ENCODE assay signal across 8 cellular contexts in the genomic region with DNA sequence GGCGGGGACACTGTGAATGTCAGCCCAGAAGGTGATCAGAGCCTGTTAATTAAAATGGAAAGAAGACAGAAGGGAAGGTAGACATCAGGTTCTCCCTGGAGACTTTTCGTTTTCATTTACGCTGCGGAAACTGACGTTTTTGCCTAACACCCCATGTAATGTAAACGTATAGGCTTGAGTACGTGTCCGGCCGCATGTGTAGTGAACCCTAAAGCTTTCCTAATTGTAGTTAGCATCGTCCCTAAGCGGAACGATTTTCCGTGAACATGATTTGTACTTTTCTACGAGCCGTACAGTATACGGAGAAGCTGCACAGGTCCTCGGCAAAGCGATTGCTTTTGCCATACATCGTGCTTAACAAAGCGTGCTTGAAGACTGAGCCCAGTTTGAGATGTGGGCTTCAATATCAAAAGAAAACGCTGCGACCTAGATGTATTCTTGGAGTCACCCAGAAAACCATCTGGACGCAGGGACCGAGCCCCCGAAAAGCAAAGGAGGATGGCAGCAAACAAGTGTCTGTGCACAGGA. TPM values are rescaled to one million over a fixed set of nuclear protein-coding genes. Genes with fewer than 3 reads are reported as not detected.
DNase-seq lines count a peak whose midpoint lies in the region; ATAC-seq and TF ChIP-seq lines count a peak whose summit lies in the region.

No MANE protein-coding gene starts in this region.

- no peaks in the 10 kb centered on the region for H3K9me3 Mint-ChIP-seq in activated naive CD4-positive, alpha-beta T cell treated with anti-CD3 and anti-CD28 coated beads, Interleukin-2, amount 50 U/mL, for 24 hours
- peaks cover 0 to 6% (median 0%) of the 10 kb centered on the region in 5 experiments for H3K9me3 Mint-ChIP-seq in brain

- ATAC-seq in HG03460 (IDR thresholded peaks at IDR 0.05; ENCODE audit: unreplicated experiment) (peak; percentile 8), mucosa of descending colon (no peak)

- peaks cover 13% of the 10 kb centered on the region for H3K4me1 ChIP-seq in mucosa of descending colon (ENCODE audit: low read depth)

- H3K4me3 Mint-ChIP-seq in activated naive CD4-positive, alpha-beta T cell treated with anti-CD3 and anti-CD28 coated beads, Interleukin-2, amount 50 U/mL, for 24 hours = peak overlapping the region; percentile 98
- H3K4me3 Mint-ChIP-seq in brain = peak overlapping the region; percentile 92 to 100 (median 96)

- CTCF ChIA-PET in GM10248 (lab: Yijun Ruan, JAX) = no interaction called here

- peak overlapping the region; percentile 33 for H3K4me3 ChIP-seq in mucosa of descending colon

- DNase-seq in activated naive CD4-positive, alpha-beta T cell (lab: John Stamatoyannopoulos, UW) = no peak
- DNase-seq in mucosa of descending colon (peak in 1 of 3 donors; percentile 9), GM10248 (ENCODE audit: extremely low spot score) (no peak), HK-2 (ENCODE audit: unreplicated experiment) (no peak), MV-4-11 (lab: John Stamatoyannopoulos, UW) (no peak)

- POLR2A ChIA-PET in GM10248 (lab: Yijun Ruan, JAX) = no interaction called here

- intact Hi-C loops in mucosa of descending colon (cut with DNase I, micrococcal nuclease) = no loop called here

- H3K36me3 Mint-ChIP-seq in activated naive CD4-positive, alpha-beta T cell treated with anti-CD3 and anti-CD28 coated beads, Interleukin-2, amount 50 U/mL, for 24 hours = peaks cover 8% of the 10 kb centered on the region
- peaks cover 16% of the 10 kb centered on the region for H3K36me3 Mint-ChIP-seq in brain

- H3K27me3 Mint-ChIP-seq in activated naive CD4-positive, alpha-beta T cell treated with anti-CD3 and anti-CD28 coated beads, Interleukin-2, amount 50 U/mL, for 24 hours = no peaks in the 10 kb centered on the region
- H3K27me3 Mint-ChIP-seq in brain = peaks cover 12% of the 10 kb centered on the region

- no peaks in the 10 kb centered on the region for H3K9me3 ChIP-seq in mucosa of descending colon

- no peak for TF ChIP-seq CTCF in brain (conservative IDR thresholded peaks at IDR 0.05)
- TF ChIP-seq CTCF in mucosa of descending colon (IDR thresholded peaks at IDR 0.05) = no peak
- no peak for TF ChIP-seq CTCF in GM10248 (IDR thresholded peaks at IDR 0.05; ENCODE audit: control extremely low read depth, extremely low read depth, low read depth, missing control alignments)

- peaks cover 55% of the 10 kb centered on the region for H3K4me1 Mint-ChIP-seq in activated naive CD4-positive, alpha-beta T cell treated with anti-CD3 and anti-CD28 coated beads, Interleukin-2, amount 50 U/mL, for 24 hours
- peaks cover 73% of the 10 kb centered on the region for H3K4me1 Mint-ChIP-seq in brain

- no peaks in the 10 kb centered on the region for H3K36me3 ChIP-seq in mucosa of descending colon (ENCODE audit: low read depth)

- H3K27ac Mint-ChIP-seq in activated naive CD4-positive, alpha-beta T cell treated with anti-CD3 and anti-CD28 coated beads, Interleukin-2, amount 50 U/mL, for 24 hours = peak overlapping the region; percentile 98
- H3K27ac Mint-ChIP-seq in brain = peak overlapping the region; percentile 99 to 100 (median 99)

RNA-seq across cellular contexts. Expression of gene TIMM21, which starts 0.3 kb away (rescaled TPM):
- polyA plus RNA-seq in brain (ENCODE audit: insufficient read depth, low read depth, low replicate concordance) = 32.4 TPM
- 10 to 100 TPM; 26.1 to 46.1 (median 34.8) TPM for total RNA-seq in mucosa of descending colon

RNA-seq across cellular contexts. Expression of gene FBXO15, which starts 1.0 kb away (rescaled TPM):
- 2.5 TPM for polyA plus RNA-seq in brain (ENCODE audit: insufficient read depth, low read depth, low replicate concordance)
- total RNA-seq in mucosa of descending colon = 1 to 10 TPM in 1 of 3 donors, under 1 TPM in 1, not detected in 1; 0.43 to 1.0 TPM
